1 cellular context compared by ENCODE assay signal in the genomic region with DNA sequence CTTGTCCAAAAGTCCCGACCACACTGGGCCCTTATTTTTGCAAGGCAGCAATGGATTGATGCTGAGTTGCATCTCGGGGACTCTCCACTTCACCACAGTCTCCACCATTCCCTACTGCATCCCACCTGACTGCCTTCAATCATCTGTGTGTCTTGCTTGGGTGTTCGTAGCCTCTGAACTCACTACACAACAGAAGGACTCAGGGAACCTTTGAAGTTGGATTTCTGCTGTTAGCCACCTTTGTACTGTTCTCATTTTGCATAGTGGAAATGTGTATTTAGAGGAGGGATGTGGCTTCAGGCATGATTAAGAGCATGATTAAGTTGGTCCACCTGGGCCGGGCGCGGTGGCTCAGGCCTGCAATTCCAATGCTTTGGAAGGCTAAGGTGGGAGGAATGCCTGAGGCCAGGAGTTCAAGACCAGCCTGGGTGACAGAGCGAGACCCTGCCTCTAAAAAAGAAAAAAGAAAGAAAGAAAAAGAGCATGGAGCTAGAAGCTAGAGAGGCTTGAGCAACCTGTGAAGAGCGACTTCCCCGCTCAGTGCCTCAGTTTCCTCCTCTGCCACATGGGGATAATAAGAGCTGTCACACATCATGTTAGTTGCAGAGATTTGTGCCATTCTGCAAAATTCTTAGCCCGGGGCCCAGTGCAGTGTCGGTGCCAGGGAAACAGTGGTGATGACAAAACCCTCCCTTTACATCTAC.
A peak's percentile ranks its signal among the peaks of the same experiment; 100 is the strongest.
TF ChIP-seq lines count a peak whose summit lies in the region.

No MANE protein-coding gene starts in this region.

TF ChIP-seq in HepG2, 621 proteins besides CTCF, POLR2A, EP300 and RAD21 (continued from another document and continues in another):
- TF ChIP-seq GATAD2A (CRISPR knock-in tag; IDR thresholded peaks at IDR 0.05), result peak; percentile 83; the same call in 1 of the 2 replicates
- no peak for TF ChIP-seq ZNF44 (CRISPR knock-in tag; IDR thresholded peaks at IDR 0.05)
- TF ChIP-seq MLLT10 (CRISPR knock-in tag; IDR thresholded peaks at IDR 0.05), result no peak
- 0 out of 2 replicates have a peak, but pooled peaks have one; percentile 16 for TF ChIP-seq RFXANK (CRISPR knock-in tag; IDR thresholded peaks at IDR 0.05)
- TF ChIP-seq HNRNPK (IDR thresholded peaks at IDR 0.05; ENCODE audit: low read depth, low read length, poor library complexity, severe bottlenecking), result no peak
- no peak for TF ChIP-seq ZNF260 (CRISPR knock-in tag; IDR thresholded peaks at IDR 0.05; ENCODE audit: borderline replicate concordance, low read depth)
- peak; percentile 90 for TF ChIP-seq ZNF878 (CRISPR knock-in tag; IDR thresholded peaks at IDR 0.05)
- peak; percentile 66; the same call in 1 of the 2 replicates for TF ChIP-seq ZNF556 (CRISPR knock-in tag; IDR thresholded peaks at IDR 0.05; ENCODE audit: borderline replicate concordance)
- TF ChIP-seq, protein P1, sequence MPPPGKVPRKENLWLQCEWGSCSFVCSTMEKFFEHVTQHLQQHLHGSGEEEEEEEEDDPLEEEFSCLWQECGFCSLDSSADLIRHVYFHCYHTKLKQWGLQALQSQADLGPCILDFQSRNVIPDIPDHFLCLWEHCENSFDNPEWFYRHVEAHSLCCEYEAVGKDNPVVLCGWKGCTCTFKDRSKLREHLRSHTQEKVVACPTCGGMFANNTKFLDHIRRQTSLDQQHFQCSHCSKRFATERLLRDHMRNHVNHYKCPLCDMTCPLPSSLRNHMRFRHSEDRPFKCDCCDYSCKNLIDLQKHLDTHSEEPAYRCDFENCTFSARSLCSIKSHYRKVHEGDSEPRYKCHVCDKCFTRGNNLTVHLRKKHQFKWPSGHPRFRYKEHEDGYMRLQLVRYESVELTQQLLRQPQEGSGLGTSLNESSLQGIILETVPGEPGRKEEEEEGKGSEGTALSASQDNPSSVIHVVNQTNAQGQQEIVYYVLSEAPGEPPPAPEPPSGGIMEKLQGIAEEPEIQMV (CRISPR knock-in tag; IDR thresholded peaks at IDR 0.05; ENCODE audit: low read depth), result peak; percentile 84; the same call in 1 of the 2 replicates
- peak; percentile 86 for TF ChIP-seq ZBTB7B (CRISPR knock-in tag; IDR thresholded peaks at IDR 0.05)
- TF ChIP-seq ZNF607 (CRISPR knock-in tag; IDR thresholded peaks at IDR 0.05; ENCODE audit: borderline replicate concordance), result peak; percentile 35; the same call in 1 of the 2 replicates
- TF ChIP-seq, protein P2, sequence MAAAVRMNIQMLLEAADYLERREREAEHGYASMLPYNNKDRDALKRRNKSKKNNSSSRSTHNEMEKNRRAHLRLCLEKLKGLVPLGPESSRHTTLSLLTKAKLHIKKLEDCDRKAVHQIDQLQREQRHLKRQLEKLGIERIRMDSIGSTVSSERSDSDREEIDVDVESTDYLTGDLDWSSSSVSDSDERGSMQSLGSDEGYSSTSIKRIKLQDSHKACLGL (CRISPR knock-in tag; IDR thresholded peaks at IDR 0.05), result peak; percentile 24; the same call in 1 of the 2 replicates
- TF ChIP-seq ZNF780A (CRISPR knock-in tag; IDR thresholded peaks at IDR 0.05), result peak; percentile 52; the same call in 1 of the 2 replicates
- 0 out of 2 replicates have a peak, but pooled peaks have one; percentile 45 for TF ChIP-seq ZNF619 (CRISPR knock-in tag; IDR thresholded peaks at IDR 0.05)
- TF ChIP-seq GLI4 (CRISPR knock-in tag; IDR thresholded peaks at IDR 0.05; ENCODE audit: borderline replicate concordance), result no peak
- 0 out of 2 replicates have a peak, but pooled peaks have one; percentile 28 for TF ChIP-seq ZNF713 (CRISPR knock-in tag; IDR thresholded peaks at IDR 0.05)
- TF ChIP-seq RFX3 (CRISPR knock-in tag; IDR thresholded peaks at IDR 0.05), result no peak; the same call in none of the 2 replicates
- TF ChIP-seq ZNF550 (CRISPR knock-in tag; IDR thresholded peaks at IDR 0.05; ENCODE audit: borderline replicate concordance), result no peak
- no peak; the same call in 1 of the 2 replicates for TF ChIP-seq ZZZ3 (CRISPR knock-in tag; IDR thresholded peaks at IDR 0.05; ENCODE audit: borderline replicate concordance)
- TF ChIP-seq U2AF2 (IDR thresholded peaks at IDR 0.05; ENCODE audit: low read depth, low read length), result no peak; the same call in 1 of the 2 replicates
- peak; percentile 76 for TF ChIP-seq ZFY (CRISPR knock-in tag; IDR thresholded peaks at IDR 0.05)
- TF ChIP-seq REL (CRISPR knock-in tag; conservative IDR thresholded peaks at IDR 0.05), result no peak
- TF ChIP-seq REXO4 (CRISPR knock-in tag; IDR thresholded peaks at IDR 0.05; ENCODE audit: borderline replicate concordance), result no peak
- no peak; the same call in 2 of the 3 replicates for TF ChIP-seq MXI1 (IDR thresholded peaks at IDR 0.05; ENCODE audit: borderline replicate concordance, low read depth, low read length)
- TF ChIP-seq, protein P3, sequence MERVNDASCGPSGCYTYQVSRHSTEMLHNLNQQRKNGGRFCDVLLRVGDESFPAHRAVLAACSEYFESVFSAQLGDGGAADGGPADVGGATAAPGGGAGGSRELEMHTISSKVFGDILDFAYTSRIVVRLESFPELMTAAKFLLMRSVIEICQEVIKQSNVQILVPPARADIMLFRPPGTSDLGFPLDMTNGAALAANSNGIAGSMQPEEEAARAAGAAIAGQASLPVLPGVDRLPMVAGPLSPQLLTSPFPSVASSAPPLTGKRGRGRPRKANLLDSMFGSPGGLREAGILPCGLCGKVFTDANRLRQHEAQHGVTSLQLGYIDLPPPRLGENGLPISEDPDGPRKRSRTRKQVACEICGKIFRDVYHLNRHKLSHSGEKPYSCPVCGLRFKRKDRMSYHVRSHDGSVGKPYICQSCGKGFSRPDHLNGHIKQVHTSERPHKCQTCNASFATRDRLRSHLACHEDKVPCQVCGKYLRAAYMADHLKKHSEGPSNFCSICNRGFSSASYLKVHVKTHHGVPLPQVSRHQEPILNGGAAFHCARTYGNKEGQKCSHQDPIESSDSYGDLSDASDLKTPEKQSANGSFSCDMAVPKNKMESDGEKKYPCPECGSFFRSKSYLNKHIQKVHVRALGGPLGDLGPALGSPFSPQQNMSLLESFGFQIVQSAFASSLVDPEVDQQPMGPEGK (CRISPR knock-in tag; IDR thresholded peaks at IDR 0.05), result peak; percentile 76
- TF ChIP-seq ARNT2 (CRISPR knock-in tag; IDR thresholded peaks at IDR 0.05; ENCODE audit: low read depth), result peak; percentile 75; the same call in 1 of the 2 replicates
- TF ChIP-seq SIX1 (CRISPR knock-in tag; IDR thresholded peaks at IDR 0.05; ENCODE audit: borderline replicate concordance), result peak; percentile 78
- TF ChIP-seq RFX1 (IDR thresholded peaks at IDR 0.05), result no peak
- no peak for TF ChIP-seq RELA (CRISPR knock-in tag; IDR thresholded peaks at IDR 0.05)
- TF ChIP-seq, protein P4, sequence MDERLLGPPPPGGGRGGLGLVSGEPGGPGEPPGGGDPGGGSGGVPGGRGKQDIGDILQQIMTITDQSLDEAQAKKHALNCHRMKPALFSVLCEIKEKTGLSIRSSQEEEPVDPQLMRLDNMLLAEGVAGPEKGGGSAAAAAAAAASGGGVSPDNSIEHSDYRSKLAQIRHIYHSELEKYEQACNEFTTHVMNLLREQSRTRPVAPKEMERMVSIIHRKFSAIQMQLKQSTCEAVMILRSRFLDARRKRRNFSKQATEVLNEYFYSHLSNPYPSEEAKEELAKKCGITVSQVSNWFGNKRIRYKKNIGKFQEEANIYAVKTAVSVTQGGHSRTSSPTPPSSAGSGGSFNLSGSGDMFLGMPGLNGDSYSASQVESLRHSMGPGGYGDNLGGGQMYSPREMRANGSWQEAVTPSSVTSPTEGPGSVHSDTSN (CRISPR knock-in tag; IDR thresholded peaks at IDR 0.05), result peak; percentile 72
- no peak for TF ChIP-seq SATB2 (CRISPR knock-in tag; IDR thresholded peaks at IDR 0.05)
- TF ChIP-seq DNMT3B (CRISPR knock-in tag; conservative IDR thresholded peaks at IDR 0.05), result peak; percentile 40; the same call in 1 of the 2 replicates
- no peak for TF ChIP-seq SP2 (CRISPR knock-in tag; IDR thresholded peaks at IDR 0.05)
- no peak; the same call in 1 of the 2 replicates for TF ChIP-seq ZNF354B (CRISPR knock-in tag; IDR thresholded peaks at IDR 0.05)
- no peak for TF ChIP-seq ZNF598 (CRISPR knock-in tag; IDR thresholded peaks at IDR 0.05; ENCODE audit: borderline replicate concordance)
- no peak; the same call in 1 of the 2 replicates for TF ChIP-seq JUN (CRISPR knock-in tag; IDR thresholded peaks at IDR 0.05)
- no peak; the same call in 1 of the 2 replicates for TF ChIP-seq ELF1 (CRISPR knock-in tag; IDR thresholded peaks at IDR 0.05)
- no peak for TF ChIP-seq ZNF674 (CRISPR knock-in tag; IDR thresholded peaks at IDR 0.05; ENCODE audit: low read depth)
- no peak for TF ChIP-seq SIN3A (IDR thresholded peaks at IDR 0.05; ENCODE audit: borderline replicate concordance, low read depth, low read length)
- TF ChIP-seq SALL1 (CRISPR knock-in tag; IDR thresholded peaks at IDR 0.05), result peak; percentile 94
- no peak for TF ChIP-seq ZNF775 (CRISPR knock-in tag; IDR thresholded peaks at IDR 0.05; ENCODE audit: borderline replicate concordance)
- TF ChIP-seq SRSF1 (optimal IDR thresholded peaks at IDR 0.05; ENCODE audit: low read depth, low read length), result no peak
- TF ChIP-seq KDM1A (CRISPR knock-in tag; IDR thresholded peaks at IDR 0.05), result peak; percentile 98
- TF ChIP-seq, protein P5, sequence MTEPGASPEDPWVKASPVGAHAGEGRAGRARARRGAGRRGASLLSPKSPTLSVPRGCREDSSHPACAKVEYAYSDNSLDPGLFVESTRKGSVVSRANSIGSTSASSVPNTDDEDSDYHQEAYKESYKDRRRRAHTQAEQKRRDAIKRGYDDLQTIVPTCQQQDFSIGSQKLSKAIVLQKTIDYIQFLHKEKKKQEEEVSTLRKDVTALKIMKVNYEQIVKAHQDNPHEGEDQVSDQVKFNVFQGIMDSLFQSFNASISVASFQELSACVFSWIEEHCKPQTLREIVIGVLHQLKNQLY (CRISPR knock-in tag; IDR thresholded peaks at IDR 0.05), result peak; percentile 91
- TF ChIP-seq ZNF672 (CRISPR knock-in tag; IDR thresholded peaks at IDR 0.05), result no peak
- TF ChIP-seq PHF5A (CRISPR knock-in tag; IDR thresholded peaks at IDR 0.05; ENCODE audit: low read depth, unreplicated experiment), result peak; percentile 31
- no peak for TF ChIP-seq JUND (CRISPR knock-in tag; IDR thresholded peaks at IDR 0.05)
- TF ChIP-seq ZNF83 (CRISPR knock-in tag; IDR thresholded peaks at IDR 0.05; ENCODE audit: borderline replicate concordance), result no peak
- no peak; the same call in 1 of the 2 replicates for TF ChIP-seq TAF1 (CRISPR knock-in tag; IDR thresholded peaks at IDR 0.05)
- TF ChIP-seq, protein P6, sequence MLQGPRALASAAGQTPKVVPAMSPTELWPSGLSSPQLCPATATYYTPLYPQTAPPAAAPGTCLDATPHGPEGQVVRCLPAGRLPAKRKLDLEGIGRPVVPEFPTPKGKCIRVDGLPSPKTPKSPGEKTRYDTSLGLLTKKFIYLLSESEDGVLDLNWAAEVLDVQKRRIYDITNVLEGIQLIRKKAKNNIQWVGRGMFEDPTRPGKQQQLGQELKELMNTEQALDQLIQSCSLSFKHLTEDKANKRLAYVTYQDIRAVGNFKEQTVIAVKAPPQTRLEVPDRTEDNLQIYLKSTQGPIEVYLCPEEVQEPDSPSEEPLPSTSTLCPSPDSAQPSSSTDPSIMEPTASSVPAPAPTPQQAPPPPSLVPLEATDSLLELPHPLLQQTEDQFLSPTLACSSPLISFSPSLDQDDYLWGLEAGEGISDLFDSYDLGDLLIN (CRISPR knock-in tag; IDR thresholded peaks at IDR 0.05; ENCODE audit: borderline replicate concordance), result no peak
- TF ChIP-seq, protein P7, sequence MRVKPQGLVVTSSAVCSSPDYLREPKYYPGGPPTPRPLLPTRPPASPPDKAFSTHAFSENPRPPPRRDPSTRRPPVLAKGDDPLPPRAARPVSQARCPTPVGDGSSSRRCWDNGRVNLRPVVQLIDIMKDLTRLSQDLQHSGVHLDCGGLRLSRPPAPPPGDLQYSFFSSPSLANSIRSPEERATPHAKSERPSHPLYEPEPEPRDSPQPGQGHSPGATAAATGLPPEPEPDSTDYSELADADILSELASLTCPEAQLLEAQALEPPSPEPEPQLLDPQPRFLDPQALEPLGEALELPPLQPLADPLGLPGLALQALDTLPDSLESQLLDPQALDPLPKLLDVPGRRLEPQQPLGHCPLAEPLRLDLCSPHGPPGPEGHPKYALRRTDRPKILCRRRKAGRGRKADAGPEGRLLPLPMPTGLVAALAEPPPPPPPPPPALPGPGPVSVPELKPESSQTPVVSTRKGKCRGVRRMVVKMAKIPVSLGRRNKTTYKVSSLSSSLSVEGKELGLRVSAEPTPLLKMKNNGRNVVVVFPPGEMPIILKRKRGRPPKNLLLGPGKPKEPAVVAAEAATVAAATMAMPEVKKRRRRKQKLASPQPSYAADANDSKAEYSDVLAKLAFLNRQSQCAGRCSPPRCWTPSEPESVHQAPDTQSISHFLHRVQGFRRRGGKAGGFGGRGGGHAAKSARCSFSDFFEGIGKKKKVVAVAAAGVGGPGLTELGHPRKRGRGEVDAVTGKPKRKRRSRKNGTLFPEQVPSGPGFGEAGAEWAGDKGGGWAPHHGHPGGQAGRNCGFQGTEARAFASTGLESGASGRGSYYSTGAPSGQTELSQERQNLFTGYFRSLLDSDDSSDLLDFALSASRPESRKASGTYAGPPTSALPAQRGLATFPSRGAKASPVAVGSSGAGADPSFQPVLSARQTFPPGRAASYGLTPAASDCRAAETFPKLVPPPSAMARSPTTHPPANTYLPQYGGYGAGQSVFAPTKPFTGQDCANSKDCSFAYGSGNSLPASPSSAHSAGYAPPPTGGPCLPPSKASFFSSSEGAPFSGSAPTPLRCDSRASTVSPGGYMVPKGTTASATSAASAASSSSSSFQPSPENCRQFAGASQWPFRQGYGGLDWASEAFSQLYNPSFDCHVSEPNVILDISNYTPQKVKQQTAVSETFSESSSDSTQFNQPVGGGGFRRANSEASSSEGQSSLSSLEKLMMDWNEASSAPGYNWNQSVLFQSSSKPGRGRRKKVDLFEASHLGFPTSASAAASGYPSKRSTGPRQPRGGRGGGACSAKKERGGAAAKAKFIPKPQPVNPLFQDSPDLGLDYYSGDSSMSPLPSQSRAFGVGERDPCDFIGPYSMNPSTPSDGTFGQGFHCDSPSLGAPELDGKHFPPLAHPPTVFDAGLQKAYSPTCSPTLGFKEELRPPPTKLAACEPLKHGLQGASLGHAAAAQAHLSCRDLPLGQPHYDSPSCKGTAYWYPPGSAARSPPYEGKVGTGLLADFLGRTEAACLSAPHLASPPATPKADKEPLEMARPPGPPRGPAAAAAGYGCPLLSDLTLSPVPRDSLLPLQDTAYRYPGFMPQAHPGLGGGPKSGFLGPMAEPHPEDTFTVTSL (CRISPR knock-in tag; IDR thresholded peaks at IDR 0.05; ENCODE audit: borderline replicate concordance), result peak; percentile 66; the same call in 1 of the 2 replicates
- TF ChIP-seq, protein P8, sequence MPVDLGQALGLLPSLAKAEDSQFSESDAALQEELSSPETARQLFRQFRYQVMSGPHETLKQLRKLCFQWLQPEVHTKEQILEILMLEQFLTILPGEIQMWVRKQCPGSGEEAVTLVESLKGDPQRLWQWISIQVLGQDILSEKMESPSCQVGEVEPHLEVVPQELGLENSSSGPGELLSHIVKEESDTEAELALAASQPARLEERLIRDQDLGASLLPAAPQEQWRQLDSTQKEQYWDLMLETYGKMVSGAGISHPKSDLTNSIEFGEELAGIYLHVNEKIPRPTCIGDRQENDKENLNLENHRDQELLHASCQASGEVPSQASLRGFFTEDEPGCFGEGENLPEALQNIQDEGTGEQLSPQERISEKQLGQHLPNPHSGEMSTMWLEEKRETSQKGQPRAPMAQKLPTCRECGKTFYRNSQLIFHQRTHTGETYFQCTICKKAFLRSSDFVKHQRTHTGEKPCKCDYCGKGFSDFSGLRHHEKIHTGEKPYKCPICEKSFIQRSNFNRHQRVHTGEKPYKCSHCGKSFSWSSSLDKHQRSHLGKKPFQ (CRISPR knock-in tag; IDR thresholded peaks at IDR 0.05; ENCODE audit: insufficient replicate concordance), result peak; percentile 40
- TF ChIP-seq SALL2 (CRISPR knock-in tag; IDR thresholded peaks at IDR 0.05), result peak; percentile 61
- TF ChIP-seq ZSCAN30 (CRISPR knock-in tag; IDR thresholded peaks at IDR 0.05), result no peak; the same call in 1 of the 2 replicates
- TF ChIP-seq KDM6A (CRISPR knock-in tag; IDR thresholded peaks at IDR 0.05; ENCODE audit: low read depth), result peak; percentile 94
- no peak for TF ChIP-seq SRF (IDR thresholded peaks at IDR 0.05; ENCODE audit: low read depth, low read length)
